8 cellular contexts compared by ENCODE assay signal in genomic region chr10:12348870-12349627, GRCh38. TPM values are rescaled to one million over a fixed set of nuclear protein-coding genes. Genes with fewer than 3 reads are reported as not detected.
DNase-seq lines count a peak whose midpoint lies in the region; ATAC-seq and TF ChIP-seq lines count a peak whose summit lies in the region.

TSS of gene CAMK1D (plus strand) at chr10:12349547.

- peaks cover 11 to 35% (median 29%) of the 10 kb centered on the region in 11 experiments; a peak in 18 of 22 replicates for H4K20me1 ChIP-seq in BLaER1 treated with 17β-estradiol and CSF1 and Interleukin-3, amounts not matched to agents 10 nM and 100 nM
- no peaks in the 10 kb centered on the region for H4K20me1 ChIP-seq in PC-3 (ENCODE audit: low read length)

- peak within 1 kb of the TSS; percentile 88 to 95 (median 91) for H3K9ac ChIP-seq in BLaER1 treated with 17β-estradiol and CSF1 and Interleukin-3, amounts not matched to agents 10 nM and 100 nM
- peak within 1 kb of the TSS; percentile 66 for H3K9ac ChIP-seq in PC-3 (ENCODE audit: low read length)

- no peaks in the 10 kb centered on the region for H3K9me3 Mint-ChIP-seq in activated T-helper 1 cell treated with anti-CD3 and anti-CD28 coated beads, Interleukin-12 subunit alpha, Interleukin-12 subunit beta, Interleukin-2, Interleukin-4 antibody, amounts not matched to agents 30 ng/mL and 10 ng/mL and 1 ng/mL, durations not matched to agents 14 hours and 24 hours and 36 hours
- no peaks in the 10 kb centered on the region for H3K9me3 Mint-ChIP-seq in natural killer cell treated with Interleukin-12 subunit alpha and Interleukin-12 subunit beta and Interleukin-15 and Interleukin-18, amount 100 ng/mL, for 72 hours
- no peaks in the 10 kb centered on the region for H3K9me3 Mint-ChIP-seq in stimulated activated naive CD8-positive, alpha-beta T cell treated with anti-CD3 and anti-CD28 coated beads, Interleukin-15, Interleukin-2, amounts not matched to agents 100 ng/mL and 50 ng/mL, for 24 hours

- H3K27ac Mint-ChIP-seq in activated T-helper 1 cell treated with anti-CD3 and anti-CD28 coated beads, Interleukin-12 subunit alpha, Interleukin-12 subunit beta, Interleukin-2, Interleukin-4 antibody, amounts not matched to agents 30 ng/mL and 10 ng/mL and 1 ng/mL, durations not matched to agents 14 hours and 24 hours and 36 hours = peak within 1 kb of the TSS; percentile 97
- peak within 1 kb of the TSS; percentile 83 to 93 for H3K27ac Mint-ChIP-seq in natural killer cell treated with Interleukin-12 subunit alpha and Interleukin-12 subunit beta and Interleukin-15 and Interleukin-18, amount 100 ng/mL, for 72 hours
- peak within 1 kb of the TSS; percentile 90 for H3K27ac Mint-ChIP-seq in stimulated activated naive CD8-positive, alpha-beta T cell treated with anti-CD3 and anti-CD28 coated beads, Interleukin-15, Interleukin-2, amounts not matched to agents 100 ng/mL and 50 ng/mL, for 24 hours

- DNase-seq in PC-3 (peak; percentile 32), fibroblast of mammary gland (ENCODE audit: low read depth) (peak; percentile 43)
- peak; percentile 79 for DNase-seq in activated T-helper 1 cell treated with anti-CD3 and anti-CD28 coated beads, Interleukin-12 subunit alpha, Interleukin-12 subunit beta, Interleukin-2, Interleukin-4 antibody, amounts not matched to agents 30 ng/mL and 10 ng/mL and 1 ng/mL, durations not matched to agents 14 hours and 24 hours and 36 hours (ENCODE audit: low spot score)
- DNase-seq in natural killer cell treated with Interleukin-12 subunit alpha and Interleukin-12 subunit beta and Interleukin-15 and Interleukin-18, amount 100 ng/mL, for 72 hours (ENCODE audit: low spot score) = peak; percentile 94

- peak within 1 kb of the TSS; percentile 89 to 100 (median 98) for H3K4me2 ChIP-seq in BLaER1 treated with 17β-estradiol and CSF1 and Interleukin-3, amounts not matched to agents 10 nM and 100 nM
- H3K4me2 ChIP-seq in PC-3 (ENCODE audit: low read length) = peak within 1 kb of the TSS; percentile 96

- BruUV-seq in PC-3 (replicated peaks; lab: Mats Ljungman, UMichigan) = no TSS peak

- CTCF ChIA-PET in PC-3 (lab: Charles Lee) = interaction anchor here (0.6 kb wide), 1 partner anchor 308 kb away, joined by 3 read pairs; no protein-coding TSS in a partner anchor

- H3K27me3 ChIP-seq in BLaER1 treated with 17β-estradiol and CSF1 and Interleukin-3, amounts not matched to agents 10 nM and 100 nM = peaks cover 0 to 15% (median 4%) of the 10 kb centered on the region in 11 experiments; a peak in 9 of 22 replicates
- no peaks in the 10 kb centered on the region for H3K27me3 ChIP-seq in PC-3 (ENCODE audit: low read length)

- H3K79me2 ChIP-seq in PC-3 (ENCODE audit: low read length) = no peaks in the 10 kb centered on the region

- no peaks in the 10 kb centered on the region for H3K36me3 Mint-ChIP-seq in activated T-helper 1 cell treated with anti-CD3 and anti-CD28 coated beads, Interleukin-12 subunit alpha, Interleukin-12 subunit beta, Interleukin-2, Interleukin-4 antibody, amounts not matched to agents 30 ng/mL and 10 ng/mL and 1 ng/mL, durations not matched to agents 14 hours and 24 hours and 36 hours (ENCODE audit: low read depth)
- no peaks in the 10 kb centered on the region for H3K36me3 Mint-ChIP-seq in natural killer cell treated with Interleukin-12 subunit alpha and Interleukin-12 subunit beta and Interleukin-15 and Interleukin-18, amount 100 ng/mL, for 72 hours
- peaks cover 3% of the 10 kb centered on the region for H3K36me3 Mint-ChIP-seq in stimulated activated naive CD8-positive, alpha-beta T cell treated with anti-CD3 and anti-CD28 coated beads, Interleukin-15, Interleukin-2, amounts not matched to agents 100 ng/mL and 50 ng/mL, for 24 hours (ENCODE audit: low read depth)

- peak within 1 kb of the TSS; percentile 68 for H2AFZ ChIP-seq in PC-3 (ENCODE audit: low read length)

- peaks cover 37% of the 10 kb centered on the region for H3K4me1 Mint-ChIP-seq in activated T-helper 1 cell treated with anti-CD3 and anti-CD28 coated beads, Interleukin-12 subunit alpha, Interleukin-12 subunit beta, Interleukin-2, Interleukin-4 antibody, amounts not matched to agents 30 ng/mL and 10 ng/mL and 1 ng/mL, durations not matched to agents 14 hours and 24 hours and 36 hours (ENCODE audit: low read depth)
- peaks cover 41 to 45% of the 10 kb centered on the region in 2 donors for H3K4me1 Mint-ChIP-seq in natural killer cell treated with Interleukin-12 subunit alpha and Interleukin-12 subunit beta and Interleukin-15 and Interleukin-18, amount 100 ng/mL, for 72 hours (ENCODE audit: low read depth in 2 of 2)
- H3K4me1 Mint-ChIP-seq in stimulated activated naive CD8-positive, alpha-beta T cell treated with anti-CD3 and anti-CD28 coated beads, Interleukin-15, Interleukin-2, amounts not matched to agents 100 ng/mL and 50 ng/mL, for 24 hours (ENCODE audit: low read depth) = peaks cover 51% of the 10 kb centered on the region

- intact Hi-C loops in PC-3 (cut with micrococcal nuclease) = no loop called here
- intact Hi-C loops in activated T-helper 1 cell treated with anti-CD3 and anti-CD28 coated beads, Interleukin-12 subunit alpha, Interleukin-12 subunit beta, Interleukin-2, Interleukin-4 antibody, amounts not matched to agents 30 ng/mL and 10 ng/mL and 1 ng/mL, durations not matched to agents 14 hours and 24 hours and 36 hours (cut with micrococcal nuclease) = loop anchor here (1.0 to 10.0 kb wide), 8 partner anchors 70 to 746 kb away; partner anchors contain the start of genes CDC123 and NUDT5

- no peaks in the 10 kb centered on the region for H3K9me2 ChIP-seq in PC-3 (replicated peaks; ENCODE audit: low read length)

- H3K36me3 ChIP-seq in BLaER1 treated with 17β-estradiol and CSF1 and Interleukin-3, amounts not matched to agents 10 nM and 100 nM = no peaks in the 10 kb centered on the region
- no peaks in the 10 kb centered on the region for H3K36me3 ChIP-seq in PC-3 (ENCODE audit: low read depth, low read length)

- peaks cover 60% of the 10 kb centered on the region for H3K27me3 Mint-ChIP-seq in activated T-helper 1 cell treated with anti-CD3 and anti-CD28 coated beads, Interleukin-12 subunit alpha, Interleukin-12 subunit beta, Interleukin-2, Interleukin-4 antibody, amounts not matched to agents 30 ng/mL and 10 ng/mL and 1 ng/mL, durations not matched to agents 14 hours and 24 hours and 36 hours (ENCODE audit: insufficient read depth)
- H3K27me3 Mint-ChIP-seq in natural killer cell treated with Interleukin-12 subunit alpha and Interleukin-12 subunit beta and Interleukin-15 and Interleukin-18, amount 100 ng/mL, for 72 hours = peaks cover 0 to 9% of the 10 kb centered on the region in 2 donors
- no peaks in the 10 kb centered on the region for H3K27me3 Mint-ChIP-seq in stimulated activated naive CD8-positive, alpha-beta T cell treated with anti-CD3 and anti-CD28 coated beads, Interleukin-15, Interleukin-2, amounts not matched to agents 100 ng/mL and 50 ng/mL, for 24 hours

- TF ChIP-seq POLR2A in GM19193 (IDR thresholded peaks at IDR 0.05; ENCODE audit: extremely low read depth, insufficient read depth, insufficient read length) = peak; percentile 61

- no peak for TF ChIP-seq CTCF in PC-3 (conservative IDR thresholded peaks at IDR 0.05; ENCODE audit: low read depth, low read length)
- TF ChIP-seq CTCF in fibroblast of mammary gland (conservative IDR thresholded peaks at IDR 0.05; ENCODE audit: control insufficient read depth, insufficient read depth, low read depth, low read length) = no peak

- peak within 1 kb of the TSS; percentile 82 to 97 (median 90) for H3K27ac ChIP-seq in BLaER1 treated with 17β-estradiol and CSF1 and Interleukin-3, amounts not matched to agents 10 nM and 100 nM
- H3K27ac ChIP-seq in PC-3 (ENCODE audit: low read length) = no peak within 1 kb of the TSS

- H3F3A ChIP-seq in PC-3 (ENCODE audit: low read length, unreplicated experiment) = no peaks in the 10 kb centered on the region

- ATAC-seq in HG03378 (IDR thresholded peaks at IDR 0.05; ENCODE audit: unreplicated experiment) (peak; percentile 30), PC-3 (peak; percentile 45)
- ATAC-seq in natural killer cell treated with Interleukin-12 subunit alpha and Interleukin-12 subunit beta and Interleukin-15 and Interleukin-18, amount 100 ng/mL, for 72 hours = peak; percentile 85 to 89

- no peaks in the 10 kb centered on the region for H3K9me3 ChIP-seq in BLaER1 treated with 17β-estradiol and CSF1 and Interleukin-3, amounts not matched to agents 10 nM and 100 nM (replicated peaks in 1 of 11)
- H3K9me3 ChIP-seq in PC-3 (ENCODE audit: low read length) = no peaks in the 10 kb centered on the region

- H3K4me3 Mint-ChIP-seq in activated T-helper 1 cell treated with anti-CD3 and anti-CD28 coated beads, Interleukin-12 subunit alpha, Interleukin-12 subunit beta, Interleukin-2, Interleukin-4 antibody, amounts not matched to agents 30 ng/mL and 10 ng/mL and 1 ng/mL, durations not matched to agents 14 hours and 24 hours and 36 hours = peak within 1 kb of the TSS; percentile 90
- H3K4me3 Mint-ChIP-seq in natural killer cell treated with Interleukin-12 subunit alpha and Interleukin-12 subunit beta and Interleukin-15 and Interleukin-18, amount 100 ng/mL, for 72 hours = peak within 1 kb of the TSS; percentile 98
- peak within 1 kb of the TSS; percentile 93 for H3K4me3 Mint-ChIP-seq in stimulated activated naive CD8-positive, alpha-beta T cell treated with anti-CD3 and anti-CD28 coated beads, Interleukin-15, Interleukin-2, amounts not matched to agents 100 ng/mL and 50 ng/mL, for 24 hours

- POLR2A ChIA-PET in PC-3 (lab: Charles Lee; ENCODE audit: unreplicated experiment) = interaction anchor here (0.6 to 0.7 kb wide), 2 partner anchors 62 to 622 kb away, joined by 3 to 6 read pairs; no protein-coding TSS in a partner anchor

- H3K4me1 ChIP-seq in BLaER1 treated with 17β-estradiol and CSF1 and Interleukin-3, amounts not matched to agents 10 nM and 100 nM = peaks cover 33 to 51% (median 42%) of the 10 kb centered on the region in 10 experiments
- H3K4me1 ChIP-seq in PC-3 (ENCODE audit: insufficient read depth, low read length) = peaks cover 8% of the 10 kb centered on the region; the same call in 1 of the 2 replicates

- H3K4me3 ChIP-seq in BLaER1 treated with 17β-estradiol and CSF1 and Interleukin-3, amounts not matched to agents 10 nM and 100 nM = peak within 1 kb of the TSS; percentile 86 to 96 (median 92)
- H3K4me3 ChIP-seq in PC-3 (ENCODE audit: low read length) = peak within 1 kb of the TSS; percentile 81
- peak within 1 kb of the TSS; percentile 43 for H3K4me3 ChIP-seq in fibroblast of mammary gland (ENCODE audit: control insufficient read depth, low read depth, low read length)

RNA-seq across cellular contexts. Expression of gene CAMK1D, which starts in this region (rescaled TPM):
- total RNA-seq in PC-3 (2014; rRNA removed) = 1.3 and 2.1 TPM in 2 replicates
- 6.8 and 7.4 TPM in 2 replicates for total RNA-seq in activated T-helper 1 cell treated with anti-CD3 and anti-CD28 coated beads, Interleukin-12 subunit alpha, Interleukin-12 subunit beta, Interleukin-2, Interleukin-4 antibody, amounts not matched to agents 30 ng/mL and 10 ng/mL and 1 ng/mL, durations not matched to agents 14 hours and 24 hours and 36 hours
- total RNA-seq in natural killer cell treated with Interleukin-12 subunit alpha and Interleukin-12 subunit beta and Interleukin-15 and Interleukin-18, amount 100 ng/mL, for 72 hours = 10 to 100 TPM; 16.3 to 36.9 TPM

Comparison
In these comparisons a context has a peak if more than half of its experiments do, and no peak if none do; other contexts are left out.
1. ATAC-seq: peak in every context shown above with its lines; median percentile 87 in natural killer cell treated with Interleukin-12 subunit alpha and Interleukin-12 subunit beta and Interleukin-15 and Interleukin-18, amount 100 ng/mL, for 72 hours; 45 in PC-3; 30 in HG03378.
2. DNase-seq: peak in every context shown above with its lines; median percentile 94 in natural killer cell treated with Interleukin-12 subunit alpha and Interleukin-12 subunit beta and Interleukin-15 and Interleukin-18, amount 100 ng/mL, for 72 hours; 79 in activated T-helper 1 cell treated with anti-CD3 and anti-CD28 coated beads, Interleukin-12 subunit alpha, Interleukin-12 subunit beta, Interleukin-2, Interleukin-4 antibody, amounts not matched to agents 30 ng/mL and 10 ng/mL and 1 ng/mL, durations not matched to agents 14 hours and 24 hours and 36 hours; 43 in fibroblast of mammary gland; 32 in PC-3.